15 cellular contexts compared by ENCODE assay signal in genomic region chr6:125924169-125924568, GRCh38. TPM values are rescaled to one million over a fixed set of nuclear protein-coding genes. Genes with fewer than 3 reads are reported as not detected.
DNase-seq lines count a peak whose midpoint lies in the region; ATAC-seq, FAIRE-seq and TF ChIP-seq lines count a peak whose summit lies in the region.
"Had no signal": no experiment of that assay in that cellular context is flagged by ENCODE, and none has a peak within 500 bp of the region (broad histone marks: within the 10 kb centered on the region; RNA-seq: fewer than 3 reads in every experiment).

No MANE protein-coding gene starts in this region.

- H3K4me1 ChIP-seq in right cardiac atrium (ENCODE audit: control insufficient read depth, insufficient read depth, low read length): peaks cover 4% of the 10 kb centered on the region
- peaks cover 61% of the 10 kb centered on the region for H3K4me1 ChIP-seq in PC-9 (replicated peaks; ENCODE audit: insufficient read depth)

- H3K27ac ChIP-seq in right cardiac atrium (ENCODE audit: low read length) (no peak overlapping the region), PC-9 (peak overlapping the region; percentile 64)

- no peak overlapping the region for H3K4me3 ChIP-seq in right cardiac atrium (ENCODE audit: low read length)
- no peak overlapping the region for H3K4me3 ChIP-seq in PC-9
- no peak overlapping the region for H3K4me3 ChIP-seq in bronchial epithelial cell (ENCODE audit: low read depth, low read length)

- H3K9me2 ChIP-seq in PC-9 (ENCODE audit: insufficient read depth): no peaks in the 10 kb centered on the region

- peaks cover 37% of the 10 kb centered on the region for H3F3A ChIP-seq in PC-9 (ENCODE audit: insufficient read depth, low read depth)

- H3K27me3 ChIP-seq in right cardiac atrium (ENCODE audit: control insufficient read depth, insufficient read depth) (no peaks in the 10 kb centered on the region), PC-9 (ENCODE audit: insufficient read depth, low read depth) (no peaks in the 10 kb centered on the region), bronchial epithelial cell (ENCODE audit: control insufficient read depth, insufficient read depth, low read length) (no peaks in the 10 kb centered on the region)

- TF ChIP-seq CTCF in PC-9 (conservative IDR thresholded peaks at IDR 0.05) (no peak), bronchial epithelial cell (IDR thresholded peaks at IDR 0.05; ENCODE audit: insufficient read depth, low read length, severe bottlenecking) (no peak), type B pancreatic cell (conservative IDR thresholded peaks at IDR 0.05) (no peak)

- BruUV-seq in PC-9 (replicated peaks; lab: Mats Ljungman, UMichigan): no TSS peak

- FAIRE-seq in bronchial epithelial cell (lab: Jason Lieb, UNC): peak; percentile 18

- no peaks in the 10 kb centered on the region for H3K27me3 Mint-ChIP-seq in type B pancreatic cell
- H3K27me3 Mint-ChIP-seq: activated naive CD8-positive, alpha-beta T cell; B cell had no signal

- H3K27ac Mint-ChIP-seq in type B pancreatic cell: peak overlapping the region; percentile 65
- H3K27ac Mint-ChIP-seq: activated naive CD8-positive, alpha-beta T cell; B cell had no signal

- H2AFZ ChIP-seq in PC-9: no peak overlapping the region

- no peaks in the 10 kb centered on the region for H3K9me3 ChIP-seq in right cardiac atrium (ENCODE audit: control insufficient read depth, low read length)
- no peaks in the 10 kb centered on the region for H3K9me3 ChIP-seq in PC-9 (ENCODE audit: insufficient read depth, low read depth)

- no peaks in the 10 kb centered on the region for H3K9me3 Mint-ChIP-seq in type B pancreatic cell

- ATAC-seq in Right ventricle myocardium superior (ENCODE audit: poor library complexity) (peak; percentile 51), right cardiac atrium (no peak), HG02938 (IDR thresholded peaks at IDR 0.05; ENCODE audit: unreplicated experiment) (no peak), GM19324 (IDR thresholded peaks at IDR 0.05; ENCODE audit: low FRiP score, unreplicated experiment) (no peak)

- H3K36me3 ChIP-seq in PC-9 (ENCODE audit: low read depth) (peaks cover 78% of the 10 kb centered on the region), bronchial epithelial cell (ENCODE audit: control insufficient read depth, insufficient read depth, low read length) (peaks cover 28% of the 10 kb centered on the region)

- peaks cover 8% of the 10 kb centered on the region for H3K4me1 Mint-ChIP-seq in type B pancreatic cell (ENCODE audit: unreplicated experiment)

- CTCF ChIA-PET in PC-9 (lab: Charles Lee): interaction anchor here (1.1 kb wide), 1 partner anchor 143 kb away, joined by 3 read pairs; no protein-coding TSS in a partner anchor

- H3K4me3 Mint-ChIP-seq in type B pancreatic cell: no peak overlapping the region
- H3K4me3 Mint-ChIP-seq: activated naive CD8-positive, alpha-beta T cell; B cell had no signal

- WGBS in right cardiac atrium: 66% methylated on average over 2 of the region's 2 CpGs

- H3K79me2 ChIP-seq in PC-9 (ENCODE audit: low read depth): peaks cover 46% of the 10 kb centered on the region

- H3K36me3 Mint-ChIP-seq in type B pancreatic cell: peaks cover 38% of the 10 kb centered on the region

- H3K4me2 ChIP-seq in PC-9: peak overlapping the region; percentile 46

- intact Hi-C loops in Right ventricle myocardium superior (cut with DNase I): no loop called here
- intact Hi-C loops in right cardiac atrium (cut with DNase I): no loop called here
- intact Hi-C loops in PC-9 (cut with micrococcal nuclease; ENCODE audit: unreplicated experiment): no loop called here

- DNase-seq in Right ventricle myocardium superior (no peak), right cardiac atrium (no peak), PC-9 (peak; percentile 34 to 89), bronchial epithelial cell (ENCODE audit: low read depth) (peak; percentile 93), type B pancreatic cell (ENCODE audit: extremely low spot score, unreplicated experiment) (no peak), HuH-7.5 (ENCODE audit: low spot score) (no peak)
- DNase-seq: activated CD4-positive, alpha-beta T cell treated with anti-CD3 and anti-CD28 coated beads, Interleukin-2, amount 50 U/mL, for 1 hour; DND-41; NCI-H2029 treated with DMSO at 0.1 percent for 48 hours; stimulated activated CD4-positive, alpha-beta T cell treated with anti-CD3 and anti-CD28 coated beads, Interleukin-4, amount 100 ng/mL, for 1 hour; stimulated activated naive CD4-positive, alpha-beta T cell treated with Interleukin-2 at 50 U/mL for 16 hours had no signal

- POLR2A ChIA-PET in PC-9 (lab: Charles Lee; ENCODE audit: unreplicated experiment): interaction anchor here (0.6 kb wide), 2 partner anchors 21 to 134 kb away, joined by 3 to 4 read pairs; partner anchors contain the start of gene NCOA7

- no peaks in the 10 kb centered on the region for H4K20me1 ChIP-seq in PC-9 (ENCODE audit: insufficient read depth)

RNA-seq across cellular contexts. Expression of gene HINT3, which starts 32.4 kb away (rescaled TPM):
- total RNA-seq in Right ventricle myocardium superior (33.5 TPM), right cardiac atrium (10 to 100 TPM; 27.4 to 31.0 (median 28.3) TPM), PC-9 (2021) (13.6 and 14.4 TPM in 2 replicates), bronchial epithelial cell (20.9 and 25.3 TPM in 2 replicates), type B pancreatic cell (ENCODE audit: low replicate concordance) (14.8 and 19.9 TPM in 2 replicates)
- 13.0 TPM for polyA plus RNA-seq in right cardiac atrium

Comparison
In these comparisons a context has a peak if more than half of its experiments do, and no peak if none do; other contexts are left out.
1. DNase-seq: peak in PC-9 (2 of 2) and bronchial epithelial cell (single experiment); none in Right ventricle myocardium superior (single experiment), right cardiac atrium (0 of 3), type B pancreatic cell (single experiment) and HuH-7.5 (single experiment).